In genomic region chr1:65722461-65722860, GRCh38 we compare ENCODE assay signal across 26 cellular contexts.
"Had no signal": no experiment of that assay in that cellular context is flagged by ENCODE, and none has a peak within 500 bp of the region (broad histone marks: within the 10 kb centered on the region; RNA-seq: fewer than 3 reads in every experiment).

No MANE protein-coding gene starts in this region.

- H3K36me3 ChIP-seq: MG63, SJSA1 had no signal

- H3K4me1 Mint-ChIP-seq: activated CD4-positive, alpha-beta T cell treated with anti-CD3 and anti-CD28 coated beads, Interleukin-2, amount 10 ng/mL, durations not matched to agents 7 days and 5 days; activated T-helper 17 cell treated with anti-CD3 and anti-CD28 coated beads, Interleukin-2, amount 50 U/mL, for 72 hours; brain; central memory CD8-positive, alpha-beta T cell; T-helper 17 cell had no signal

- DNase-seq: activated CD4-positive, alpha-beta memory T cell treated with anti-CD3 and anti-CD28 coated beads for 36 hours; activated CD4-positive, alpha-beta T cell treated with anti-CD3 and anti-CD28 coated beads, Interleukin-2, amount 10 ng/mL, durations not matched to agents 7 days and 5 days; activated CD4-positive, CD25-positive, alpha-beta regulatory T cell; activated CD8-positive, alpha-beta memory T cell treated with anti-CD3 and anti-CD28 coated beads for 24 hours; activated gamma-delta T cell; activated naive CD4-positive, alpha-beta T cell treated with anti-CD3 and anti-CD28 coated beads for 36 hours; activated T-cell treated with anti-CD3 and anti-CD28 coated beads, Interleukin-2, amount 50 U/mL, for 48 hours; amygdala; MG63; NCI-H1105; NCI-H1436 treated with DMSO at 0.1 percent for 48 hours; NCI-H187; NCI-H2081; NCI-H2227 treated with DMSO at 0.1 percent for 48 hours; NCI-H446 treated with DMSO at 0.1 percent for 48 hours; NCI-H526 treated with DMSO at 0.1 percent for 48 hours; PC-3; SHP77; T-helper 17 cell; T-helper 9 cell had no signal

- H3K4me3 Mint-ChIP-seq: activated CD4-positive, alpha-beta memory T cell treated with anti-CD3 and anti-CD28 coated beads for 36 hours; activated CD4-positive, alpha-beta T cell treated with anti-CD3 and anti-CD28 coated beads, Interleukin-2, amount 10 ng/mL, durations not matched to agents 7 days and 5 days; activated naive CD4-positive, alpha-beta T cell treated with anti-CD3 and anti-CD28 coated beads for 36 hours; activated naive CD8-positive, alpha-beta T cell; activated T-helper 17 cell treated with anti-CD3 and anti-CD28 coated beads, Interleukin-2, amount 50 U/mL, for 72 hours; brain; central memory CD8-positive, alpha-beta T cell; T-helper 17 cell had no signal

- H3K9me3 ChIP-seq: MG63, SJSA1 had no signal

- ATAC-seq: activated T-helper 17 cell treated with anti-CD3 and anti-CD28 coated beads, Interleukin-2, amount 50 U/mL, for 72 hours; PC-3; T-helper 17 cell had no signal

- H3K27me3 ChIP-seq: MG63, SJSA1 had no signal

- H3K36me3 Mint-ChIP-seq: activated CD4-positive, alpha-beta memory T cell treated with anti-CD3 and anti-CD28 coated beads for 36 hours; activated naive CD8-positive, alpha-beta T cell; brain had no signal

- H3K4me1 ChIP-seq: SJSA1 had no signal

- H3K4me3 ChIP-seq: MG63, SJSA1 had no signal

- H3K27ac Mint-ChIP-seq: activated CD4-positive, alpha-beta memory T cell treated with anti-CD3 and anti-CD28 coated beads for 36 hours; activated CD4-positive, alpha-beta T cell treated with anti-CD3 and anti-CD28 coated beads, Interleukin-2, amount 10 ng/mL, durations not matched to agents 7 days and 5 days; activated naive CD4-positive, alpha-beta T cell treated with anti-CD3 and anti-CD28 coated beads for 36 hours; activated naive CD8-positive, alpha-beta T cell; activated T-helper 17 cell treated with anti-CD3 and anti-CD28 coated beads, Interleukin-2, amount 50 U/mL, for 72 hours; brain; T-helper 17 cell had no signal

- H3K4me2 ChIP-seq: KMS-11 had no signal

- H3K9ac ChIP-seq: KMS-11 had no signal

- H3K9me3 Mint-ChIP-seq: activated CD4-positive, alpha-beta memory T cell treated with anti-CD3 and anti-CD28 coated beads for 36 hours; activated CD4-positive, alpha-beta T cell treated with anti-CD3 and anti-CD28 coated beads, Interleukin-2, amount 10 ng/mL, durations not matched to agents 7 days and 5 days; activated naive CD4-positive, alpha-beta T cell treated with anti-CD3 and anti-CD28 coated beads for 36 hours; activated T-helper 17 cell treated with anti-CD3 and anti-CD28 coated beads, Interleukin-2, amount 50 U/mL, for 72 hours; brain; central memory CD8-positive, alpha-beta T cell had no signal
